ENCODE assay signal across 9 cellular contexts in the genomic region with DNA sequence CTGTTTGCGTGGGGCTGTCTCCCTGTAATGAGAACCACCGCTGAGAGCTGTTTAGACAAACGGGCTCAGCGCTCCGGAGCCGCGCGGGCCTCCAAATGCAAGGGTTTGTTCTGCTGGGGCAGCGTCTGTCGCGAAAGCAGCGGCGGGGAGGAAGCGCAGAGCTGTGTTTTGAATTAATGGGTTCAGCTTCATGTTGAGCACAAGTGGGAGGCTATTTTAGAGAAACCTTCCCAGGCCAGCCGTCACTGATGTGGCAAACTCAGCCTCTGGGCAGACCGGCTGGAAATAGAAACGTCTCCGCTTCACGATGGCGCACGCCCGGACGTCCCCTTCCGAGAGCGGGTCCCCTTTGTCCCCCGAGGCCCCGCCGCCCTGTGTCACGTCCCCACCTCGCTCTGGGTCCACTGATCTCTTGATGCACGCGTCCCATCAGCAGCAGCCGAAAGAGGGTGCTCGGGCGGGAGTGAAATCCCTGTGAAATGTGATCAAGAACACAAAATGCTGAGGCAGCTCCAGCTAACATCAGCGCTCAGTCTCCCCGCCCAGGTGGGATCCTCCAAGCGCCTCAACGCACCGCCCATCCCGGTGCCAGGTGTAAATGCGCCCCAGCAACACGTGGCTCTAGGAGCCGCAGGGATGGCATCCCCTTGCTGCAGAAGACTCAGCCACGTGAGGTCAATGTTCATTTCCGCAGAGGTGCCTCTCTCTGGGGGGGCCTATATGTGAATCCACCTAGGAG. TPM values are rescaled to one million over a fixed set of nuclear protein-coding genes. Genes with fewer than 3 reads are reported as not detected.
DNase-seq lines count a peak whose midpoint lies in the region; ATAC-seq and TF ChIP-seq lines count a peak whose summit lies in the region.
"Had no signal": no experiment of that assay in that cellular context is flagged by ENCODE, and none has a peak within 500 bp of the region (broad histone marks: within the 10 kb centered on the region; RNA-seq: fewer than 3 reads in every experiment).

No MANE protein-coding gene starts in this region.

- TF ChIP-seq CTCF in Panc1 (IDR thresholded peaks at IDR 0.05): no peak
- TF ChIP-seq CTCF in fibroblast of lung (conservative IDR thresholded peaks at IDR 0.05 in 1 of 2, IDR thresholded peaks at IDR 0.05 in 1 of 2; ENCODE audit: low read depth in 1 of 2, low read length in 2 of 2): no peak
- TF ChIP-seq CTCF in vagina (IDR thresholded peaks at IDR 0.05): no peak

- peak; percentile 10 to 13 for DNase-seq in NCI-H187 (lab: John Stamatoyannopoulos, UW)
- no peak for DNase-seq in NCI-H187 treated with DMSO at 0.1 percent for 48 hours (lab: John Stamatoyannopoulos, UW)
- no peak for DNase-seq in Panc1 (ENCODE audit: low read depth, low spot score)
- peak; percentile 34 to 55 for DNase-seq in fibroblast of lung (ENCODE audit: low read depth in 2 of 2)
- no peak for DNase-seq in vagina (ENCODE audit: extremely low spot score in 2 of 2)
- no peak for DNase-seq in A172 (ENCODE audit: low spot score)

- CTCF ChIA-PET in Panc1 (lab: Charles Lee): no interaction called here

- intact Hi-C loops in Panc1 (cut with micrococcal nuclease; ENCODE audit: unreplicated experiment): no loop called here
- intact Hi-C loops in vagina (cut with DNase I): no loop called here

- H4K20me1 ChIP-seq in fibroblast of lung (ENCODE audit: control insufficient read depth, extremely low read depth, insufficient read depth, low read length): no peaks in the 10 kb centered on the region

- H3K4me1 ChIP-seq in Panc1 (ENCODE audit: control insufficient read depth, insufficient read depth, low read length): no peaks in the 10 kb centered on the region
- H3K4me1 ChIP-seq in fibroblast of lung (ENCODE audit: control insufficient read depth, extremely low read depth, insufficient read depth, low read length): no peaks in the 10 kb centered on the region
- no peaks in the 10 kb centered on the region for H3K4me1 ChIP-seq in muscle layer of colon (ENCODE audit: insufficient read depth, low read length)
- H3K4me1 ChIP-seq in vagina: peaks cover 12% of the 10 kb centered on the region

- peak overlapping the region; percentile 90 for H3K4me2 ChIP-seq in fibroblast of lung (ENCODE audit: extremely low read depth, insufficient read depth, low read length)

- no peak for TF ChIP-seq POLR2A in vagina (IDR thresholded peaks at IDR 0.05)

- BruUV-seq in Panc1 (replicated peaks; lab: Mats Ljungman, UMichigan): no TSS peak

- H3K9ac ChIP-seq in fibroblast of lung (ENCODE audit: insufficient read depth, low read length) (no peak overlapping the region), muscle layer of colon (ENCODE audit: low read length) (no peak overlapping the region)

- peak; percentile 78 for ATAC-seq in Panc1
- no peak for ATAC-seq in GM18873 (IDR thresholded peaks at IDR 0.05; ENCODE audit: low FRiP score, unreplicated experiment)

- POLR2A ChIA-PET in Panc1 (lab: Charles Lee): no interaction called here

- no peaks in the 10 kb centered on the region for H3K79me2 ChIP-seq in fibroblast of lung (ENCODE audit: control insufficient read depth, insufficient read depth, low read length)

- H3K4me3 ChIP-seq in Panc1 (ENCODE audit: low read depth in 2 of 2, low read length in 2 of 2): peak overlapping the region; percentile 27 to 38
- H3K4me3 ChIP-seq in fibroblast of lung (replicated peaks in 1 of 4; ENCODE audit: control extremely low read depth in 1 of 4, insufficient read depth in 1 of 4, low read depth in 3 of 4, low read length in 4 of 4): peak overlapping the region; percentile 46 to 57 (median 52)
- peak overlapping the region; percentile 17 to 63 for H3K4me3 ChIP-seq in muscle layer of colon (ENCODE audit: low read depth in 1 of 2, low read length in 2 of 2)
- peak overlapping the region; percentile 37 to 38 for H3K4me3 ChIP-seq in vagina

- H3K27ac ChIP-seq in Panc1 (ENCODE audit: low read length): no peak overlapping the region
- H3K27ac ChIP-seq in fibroblast of lung (ENCODE audit: insufficient read depth, low read length): no peak overlapping the region
- no peak overlapping the region for H3K27ac ChIP-seq in muscle layer of colon (ENCODE audit: low read depth, low read length)
- no peak overlapping the region for H3K27ac ChIP-seq in vagina
- H3K27ac ChIP-seq: C4-2B had no signal

- peak overlapping the region; percentile 86 for H2AFZ ChIP-seq in fibroblast of lung (ENCODE audit: low read length)

- in situ Hi-C loops in Panc1 (cut with HindIII; ENCODE audit: low pct_unique_long_range_greater_than_20kb, low sequenced_read_pairs): no loop called here

- H3K27me3 ChIP-seq in Panc1 (ENCODE audit: control insufficient read depth, insufficient read depth, low read length): no peaks in the 10 kb centered on the region
- no peaks in the 10 kb centered on the region for H3K27me3 ChIP-seq in fibroblast of lung (ENCODE audit: control insufficient read depth, insufficient read depth, low read length)
- peaks cover 0 to 6% of the 10 kb centered on the region in 2 donors for H3K27me3 ChIP-seq in muscle layer of colon (ENCODE audit: control insufficient read depth in 1 of 2, insufficient read depth in 2 of 2, low read length in 2 of 2)
- no peaks in the 10 kb centered on the region for H3K27me3 ChIP-seq in vagina

- no peaks in the 10 kb centered on the region for H3K9me3 ChIP-seq in Panc1 (ENCODE audit: control insufficient read depth, insufficient read depth, low read depth, low read length)
- no peaks in the 10 kb centered on the region for H3K9me3 ChIP-seq in fibroblast of lung (ENCODE audit: control insufficient read depth, insufficient read depth, low read depth, low read length)
- no peaks in the 10 kb centered on the region for H3K9me3 ChIP-seq in muscle layer of colon (ENCODE audit: low read length)
- H3K9me3 ChIP-seq in vagina: no peaks in the 10 kb centered on the region

- H3K36me3 ChIP-seq in Panc1 (ENCODE audit: control insufficient read depth, insufficient read depth, low read length) (no peaks in the 10 kb centered on the region), fibroblast of lung (ENCODE audit: control insufficient read depth, insufficient read depth, low read length) (no peaks in the 10 kb centered on the region), muscle layer of colon (ENCODE audit: insufficient read depth, low read length) (no peaks in the 10 kb centered on the region), vagina (no peaks in the 10 kb centered on the region)

RNA-seq across cellular contexts. Expression of a gene that starts 44.9 kb away (rescaled TPM):
- 3.9 TPM for total RNA-seq in Panc1 (2021; ENCODE audit: unreplicated experiment)
- 2.0 TPM for polyA plus RNA-seq in Panc1 (2012; ENCODE audit: insufficient read length)
- 4.6 and 5.6 TPM in 2 replicates for total RNA-seq in fibroblast of lung
- polyA plus RNA-seq in fibroblast of lung: 2.9 and 17.8 TPM in 2 replicates
- polyA plus RNA-seq in fibroblast of lung (2012): 4.0 and 25.6 TPM in 2 replicates
- polyA minus RNA-seq in fibroblast of lung (ENCODE audit: low replicate concordance): 4.9 and 17.5 TPM in 2 replicates
- total RNA-seq in vagina: 10.8 TPM
- 36.2 and 43.8 TPM in 2 replicates for total RNA-seq in A172 (2014; rRNA removed; shearing (Covaris generic))

Comparison
In these comparisons a context has a peak if more than half of its experiments do, and no peak if none do; other contexts are left out.
1. DNase-seq: peak in NCI-H187 (2 of 2) and fibroblast of lung (2 of 2); none in NCI-H187 treated with DMSO at 0.1 percent for 48 hours (single experiment), Panc1 (single experiment), vagina (0 of 2) and A172 (single experiment).
2. Peak in every context shown above with its lines, with median percentiles within 50 percentile points of each other: H3K4me3 ChIP-seq.